Comparison of ENCODE assay signal across 8 cellular contexts in the genomic region with DNA sequence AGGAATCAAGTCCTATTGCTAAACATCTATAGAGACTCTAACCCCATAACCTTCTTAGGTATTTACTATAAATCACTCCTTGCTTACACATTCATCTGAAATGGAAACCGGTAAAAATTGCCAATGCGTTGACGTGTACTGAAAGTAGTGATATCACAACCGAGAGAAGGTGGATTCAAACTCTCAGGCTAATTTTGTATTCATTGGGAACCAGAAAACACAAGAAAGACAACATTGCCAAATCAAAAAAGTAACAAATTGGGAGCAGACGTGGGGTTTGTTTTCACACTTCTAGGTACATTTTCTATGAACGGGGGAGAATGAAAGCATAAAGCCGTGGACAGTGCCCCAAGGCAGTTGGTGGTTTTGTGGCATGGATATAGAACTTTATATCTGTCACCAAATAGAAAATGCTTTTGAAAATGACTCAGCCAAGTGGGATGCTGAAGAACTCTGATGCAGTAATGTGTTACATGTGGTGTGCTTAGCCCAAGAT.
DNase-seq lines count a peak whose midpoint lies in the region; ATAC-seq and TF ChIP-seq lines count a peak whose summit lies in the region.

No MANE protein-coding gene starts in this region.

- H3K27ac ChIP-seq in WERI-Rb-1 = no peak overlapping the region

- H3K4me3 ChIP-seq in cardiac fibroblast (replicated peaks in 1 of 2; ENCODE audit: low read depth in 2 of 2, low read length in 2 of 2) = no peak overlapping the region
- no peak overlapping the region for H3K4me3 ChIP-seq in WERI-Rb-1 (ENCODE audit: low read depth, low read length)

- ATAC-seq in HG03442 (IDR thresholded peaks at IDR 0.05; ENCODE audit: unreplicated experiment) = peak; percentile 73
- peak; percentile 81 for ATAC-seq in stimulated activated naive CD8-positive, alpha-beta T cell treated with anti-CD3 and anti-CD28 coated beads, Interleukin-15, Interleukin-2, amounts not matched to agents 100 U/mL and 50 U/mL, for 24 hours

- TF ChIP-seq CTCF in cardiac fibroblast (IDR thresholded peaks at IDR 0.05; ENCODE audit: low read depth, low read length) (no peak), WERI-Rb-1 (IDR thresholded peaks at IDR 0.05; ENCODE audit: low read depth, low read length) (no peak)

- DNase-seq in activated T-cell treated with anti-CD3 and anti-CD28 coated beads for 48 hours (ENCODE audit: low read depth) (peak; percentile 14), cardiac fibroblast (ENCODE audit: low read depth in 2 of 2) (peak; percentile 37 to 63), WERI-Rb-1 (no peak), NCI-H1105 treated with DMSO at 0.1 percent for 48 hours (lab: John Stamatoyannopoulos, UW) (no peak), germinal center (ENCODE audit: low spot score) (no peak)
- no peak for DNase-seq in activated T-cell treated with anti-CD3 and anti-CD28 coated beads, Interleukin-2, amount 50 U/mL, for 1 hour
- DNase-seq in stimulated activated naive CD8-positive, alpha-beta T cell treated with anti-CD3 and anti-CD28 coated beads, Interleukin-15, Interleukin-2, amounts not matched to agents 100 U/mL and 50 U/mL, for 24 hours = peak; percentile 12

- H3K36me3 ChIP-seq in WERI-Rb-1 = no peaks in the 10 kb centered on the region

- H3K9me3 ChIP-seq in WERI-Rb-1 (ENCODE audit: severe bottlenecking) = no peaks in the 10 kb centered on the region

- no peaks in the 10 kb centered on the region for H3K27me3 ChIP-seq in WERI-Rb-1 (ENCODE audit: insufficient read depth, low read depth, severe bottlenecking)

Comparison
In these comparisons a context has a peak if more than half of its experiments do, and no peak if none do; other contexts are left out.
1. DNase-seq: peak in activated T-cell treated with anti-CD3 and anti-CD28 coated beads for 48 hours (single experiment), cardiac fibroblast (2 of 2) and stimulated activated naive CD8-positive, alpha-beta T cell treated with anti-CD3 and anti-CD28 coated beads, Interleukin-15, Interleukin-2, amounts not matched to agents 100 U/mL and 50 U/mL, for 24 hours (single experiment); none in activated T-cell treated with anti-CD3 and anti-CD28 coated beads, Interleukin-2, amount 50 U/mL, for 1 hour (single experiment), WERI-Rb-1 (single experiment), NCI-H1105 treated with DMSO at 0.1 percent for 48 hours (single experiment) and germinal center (single experiment).